In genomic region chr17:8120520-8121443, GRCh38 we compare ENCODE assay signal across 1 cellular context.
TF ChIP-seq lines count a peak whose summit lies in the region.

No MANE protein-coding gene starts in this region.

TF ChIP-seq in neural cell, 6 proteins besides CTCF, POLR2A, EP300 and RAD21 (continued from another document):
- no peak for TF ChIP-seq SMC3 (conservative IDR thresholded peaks at IDR 0.05; ENCODE audit: poor library complexity)
TF ChIP-seq in neural cell: peak in this region for 2.
